In the genomic region with DNA sequence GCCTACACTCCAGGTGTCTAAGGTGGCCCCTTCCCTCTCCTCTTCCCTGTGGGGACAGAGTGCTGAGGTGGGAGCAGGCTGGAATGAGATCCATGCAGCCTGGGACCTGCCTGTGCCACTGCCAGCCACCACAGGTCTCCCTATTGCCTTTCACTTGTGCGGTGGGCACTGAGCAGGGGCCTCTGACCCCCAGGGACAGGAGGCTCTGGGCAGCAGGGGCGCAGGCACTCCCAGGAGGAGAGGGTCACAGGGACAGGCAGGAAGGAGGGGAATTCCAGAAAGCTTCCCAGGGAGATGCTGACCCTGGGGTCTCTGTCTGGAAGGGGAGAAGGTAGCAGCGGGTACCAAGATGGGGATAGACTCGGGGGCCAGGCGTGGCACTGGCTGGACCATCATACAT, we compare ENCODE assay signal across 20 cellular contexts.
"Had no signal": no experiment of that assay in that cellular context is flagged by ENCODE, and none has a peak within 500 bp of the region (broad histone marks: within the 10 kb centered on the region; RNA-seq: fewer than 3 reads in every experiment).

No MANE protein-coding gene starts in this region.

- H3K9me3 Mint-ChIP-seq: dendritic cell treated with granulocyte-macrophage colony-stimulating factor and Interleukin-4, amounts not matched to agents 40 ng/mL and 50 ng/mL, for 4 days; natural killer cell treated with Interleukin-12 subunit alpha and Interleukin-12 subunit beta and Interleukin-15 and Interleukin-18, amount 100 ng/mL, for 72 hours; neural progenitor cell; stimulated activated memory B cell treated with anti-CD40 and anti-IgM and Interleukin-4, amounts not matched to agents 10 μg/mL and 1 μg/mL and 100 μg/mL, for 72 hours; stimulated activated naive CD8-positive, alpha-beta T cell treated with anti-CD3 and anti-CD28 coated beads, Interleukin-15, Interleukin-2, amounts not matched to agents 100 ng/mL and 50 ng/mL, for 24 hours had no signal

- H3K27ac Mint-ChIP-seq: dendritic cell treated with granulocyte-macrophage colony-stimulating factor and Interleukin-4, amounts not matched to agents 40 ng/mL and 50 ng/mL, for 4 days; natural killer cell treated with Interleukin-12 subunit alpha and Interleukin-12 subunit beta and Interleukin-15 and Interleukin-18, amount 100 ng/mL, for 72 hours; neural progenitor cell; stimulated activated memory B cell treated with anti-CD40 and anti-IgM and Interleukin-4, amounts not matched to agents 10 μg/mL and 1 μg/mL and 100 μg/mL, for 72 hours; stimulated activated naive CD8-positive, alpha-beta T cell treated with anti-CD3 and anti-CD28 coated beads, Interleukin-15, Interleukin-2, amounts not matched to agents 100 ng/mL and 50 ng/mL, for 24 hours had no signal

- H3K9ac ChIP-seq: neural progenitor cell had no signal

- H3K27me3 ChIP-seq: neural progenitor cell, right lobe of liver, testis, tibial nerve had no signal

- H3K36me3 ChIP-seq: heart right ventricle, neural progenitor cell, right lobe of liver, spleen, tibial nerve had no signal

- ATAC-seq: heart right ventricle; left lobe of liver; natural killer cell treated with Interleukin-12 subunit alpha and Interleukin-12 subunit beta and Interleukin-15 and Interleukin-18, amount 100 ng/mL, for 72 hours; psoas muscle; right lobe of liver; stimulated activated memory B cell treated with anti-CD40 and anti-IgM and Interleukin-4, amounts not matched to agents 10 μg/mL and 1 μg/mL and 100 μg/mL, for 72 hours had no signal

- H3K4me3 Mint-ChIP-seq: dendritic cell treated with granulocyte-macrophage colony-stimulating factor and Interleukin-4, amounts not matched to agents 40 ng/mL and 50 ng/mL, for 4 days; natural killer cell treated with Interleukin-12 subunit alpha and Interleukin-12 subunit beta and Interleukin-15 and Interleukin-18, amount 100 ng/mL, for 72 hours; neural progenitor cell; stimulated activated memory B cell treated with anti-CD40 and anti-IgM and Interleukin-4, amounts not matched to agents 10 μg/mL and 1 μg/mL and 100 μg/mL, for 72 hours; stimulated activated naive CD8-positive, alpha-beta T cell treated with anti-CD3 and anti-CD28 coated beads, Interleukin-15, Interleukin-2, amounts not matched to agents 100 ng/mL and 50 ng/mL, for 24 hours had no signal

- H3K4me1 ChIP-seq: heart right ventricle, neural progenitor cell, psoas muscle, right lobe of liver, spleen, testis, tibial nerve had no signal

- H3K4me2 ChIP-seq: neural progenitor cell had no signal

- H3K36me3 Mint-ChIP-seq: natural killer cell treated with Interleukin-12 subunit alpha and Interleukin-12 subunit beta and Interleukin-15 and Interleukin-18, amount 100 ng/mL, for 72 hours; neural progenitor cell; stimulated activated memory B cell treated with anti-CD40 and anti-IgM and Interleukin-4, amounts not matched to agents 10 μg/mL and 1 μg/mL and 100 μg/mL, for 72 hours had no signal

- H3K4me3 ChIP-seq: heart right ventricle, mucosa of descending colon, neural progenitor cell, psoas muscle, right lobe of liver, spleen, testis, tibial nerve had no signal

- H3K27ac ChIP-seq: heart right ventricle, neural progenitor cell, psoas muscle, right lobe of liver, spleen, testis, tibial nerve had no signal

- H2AFZ ChIP-seq: neural progenitor cell had no signal

- H3K9me3 ChIP-seq: heart right ventricle, mucosa of descending colon, psoas muscle, right lobe of liver, spleen, testis, tibial nerve had no signal

- DNase-seq: cerebellar nuclear complex; heart right ventricle; hypothalamus; mammary epithelial cell; psoas muscle; retina; right lobe of liver; stimulated activated CD4-positive, alpha-beta T cell treated with anti-CD3 and anti-CD28 coated beads, Interleukin-15, amount 100 ng/mL, for 24 hours; stimulated activated CD4-positive, alpha-beta T cell treated with anti-CD3 and anti-CD28 coated beads, Interleukin-1b, Interleukin-23, amount 100 ng/mL, for 48 hours; stimulated activated CD4-positive, alpha-beta T cell treated with anti-CD3 and anti-CD28 coated beads, Interleukin-4, amount 100 ng/mL, for 24 hours; testis had no signal
